In genomic region chr9:91424403-91425176, GRCh38 we compare ENCODE assay signal across 8 cellular contexts. TPM values are rescaled to one million over a fixed set of nuclear protein-coding genes. Genes with fewer than 3 reads are reported as not detected.
A peak's percentile ranks its signal among the peaks of the same experiment; 100 is the strongest.
DNase-seq lines count a peak whose midpoint lies in the region; ATAC-seq and TF ChIP-seq lines count a peak whose summit lies in the region.

No MANE protein-coding gene starts in this region.

- DNase-seq in NCI-H1436 (lab: John Stamatoyannopoulos, UW) = peak; percentile 41
- DNase-seq in NCI-H1436 treated with DMSO at 0.1 percent for 48 hours (lab: John Stamatoyannopoulos, UW) = no peak
- peak; percentile 19 to 63 for DNase-seq in SHP77 (lab: John Stamatoyannopoulos, UW)
- DNase-seq in activated naive CD4-positive, alpha-beta T cell treated with anti-CD3 and anti-CD28 coated beads, Interleukin-2, amount 50 U/mL, for 72 hours (ENCODE audit: low spot score in 2 of 2) = peak; percentile 64 to 74
- peak; percentile 73 for DNase-seq in globus pallidus (ENCODE audit: low spot score)
- peak; percentile 91 for DNase-seq in testis

- peak overlapping the region; percentile 99 for H3K27ac ChIP-seq in neutrophil
- peak overlapping the region; percentile 99 for H3K27ac ChIP-seq in testis

- intact Hi-C loops in testis (cut with DNase I; ENCODE audit: low total_unique reads) = loop anchor here (5.0 kb wide), 2 partner anchors 387 to 512 kb away; no protein-coding TSS in a partner anchor

- no peak for TF ChIP-seq POLR2A in testis (IDR thresholded peaks at IDR 0.05)

- H3K27ac Mint-ChIP-seq in activated naive CD4-positive, alpha-beta T cell treated with anti-CD3 and anti-CD28 coated beads, Interleukin-2, amount 50 U/mL, for 72 hours = peak overlapping the region; percentile 97 to 99

- H3K9me3 Mint-ChIP-seq in activated naive CD4-positive, alpha-beta T cell treated with anti-CD3 and anti-CD28 coated beads, Interleukin-2, amount 50 U/mL, for 72 hours = no peaks in the 10 kb centered on the region

- peak; percentile 16 for ATAC-seq in HG03159 (IDR thresholded peaks at IDR 0.05; ENCODE audit: unreplicated experiment)
- peak; percentile 38 to 54 for ATAC-seq in activated naive CD4-positive, alpha-beta T cell treated with anti-CD3 and anti-CD28 coated beads, Interleukin-2, amount 50 U/mL, for 72 hours

- 1 to 2% methylated on average over 28 to 65 of the region's 67 CpGs for WGBS in testis, 2 donors

- H3K27me3 ChIP-seq in neutrophil (no peaks in the 10 kb centered on the region), testis (no peaks in the 10 kb centered on the region)

- H3K4me3 ChIP-seq in neutrophil (ENCODE audit: low read depth in 1 of 2, low read length in 1 of 2) (peak overlapping the region; percentile 96 to 100), testis (peak overlapping the region; percentile 82 to 97)

- peaks cover 30 to 38% of the 10 kb centered on the region in 2 donors for H3K36me3 Mint-ChIP-seq in activated naive CD4-positive, alpha-beta T cell treated with anti-CD3 and anti-CD28 coated beads, Interleukin-2, amount 50 U/mL, for 72 hours

- TF ChIP-seq CTCF in neutrophil (IDR thresholded peaks at IDR 0.05) (peak; percentile 54), testis (IDR thresholded peaks at IDR 0.05) (peak in 2 of 3 experiments; percentile 11 to 25)

- H3K36me3 ChIP-seq in neutrophil (no peaks in the 10 kb centered on the region), testis (ENCODE audit: low read depth, missing control alignments) (no peaks in the 10 kb centered on the region)

- H3K4me1 ChIP-seq in neutrophil (ENCODE audit: control insufficient read depth in 1 of 2, insufficient read depth in 1 of 2, low read depth in 1 of 2, low read length in 1 of 2) = peaks cover 63 to 75% of the 10 kb centered on the region in 2 experiments
- H3K4me1 ChIP-seq in testis = peaks cover 26% of the 10 kb centered on the region

- H3K9me3 ChIP-seq in neutrophil (no peaks in the 10 kb centered on the region), testis (no peaks in the 10 kb centered on the region)

RNA-seq across cellular contexts. Expression of gene NFIL3, which starts 1.0 kb away (rescaled TPM):
- total RNA-seq in activated naive CD4-positive, alpha-beta T cell treated with anti-CD3 and anti-CD28 coated beads, Interleukin-2, amount 50 U/mL, for 72 hours = 100 to 1,000 TPM in 1 of 2 donors, 10 to 100 TPM in 1; 48.8 to 120 TPM
- total RNA-seq in testis = 10 to 100 TPM; 25.3 to 30.5 TPM
- 34.8 TPM for polyA plus RNA-seq in testis (ENCODE audit: insufficient read depth, low read depth, low replicate concordance)
